9 cellular contexts compared by ENCODE assay signal in genomic region chr18:5627756-5628511, GRCh38.
DNase-seq lines count a peak whose midpoint lies in the region; ATAC-seq and TF ChIP-seq lines count a peak whose summit lies in the region.
"Had no signal": no experiment of that assay in that cellular context is flagged by ENCODE, and none has a peak within 500 bp of the region (broad histone marks: within the 10 kb centered on the region; RNA-seq: fewer than 3 reads in every experiment).

No MANE protein-coding gene starts in this region.

- H3K9me3 Mint-ChIP-seq in activated B cell treated with CpG ODN at 0.5 μM for 24 hours, result no peaks in the 10 kb centered on the region

- H3K27me3 ChIP-seq in hepatocyte, result peaks cover 15% of the 10 kb centered on the region

- WGBS in hepatocyte (ENCODE audit: low lambda C conversion rate, missing lambda C conversion rate), result 2% methylated on average over 29 of the region's 29 CpGs

- no peaks in the 10 kb centered on the region for H3K79me2 ChIP-seq in hepatocyte

- TF ChIP-seq CTCF in activated B cell treated with CpG ODN at 0.5 μM for 24 hours (IDR thresholded peaks at IDR 0.05), result no peak
- no peak for TF ChIP-seq CTCF in hepatocyte (IDR thresholded peaks at IDR 0.05; ENCODE audit: poor library complexity)
- TF ChIP-seq CTCF in retinal pigment epithelial cell (conservative IDR thresholded peaks at IDR 0.05; ENCODE audit: low read depth, low read length), result no peak

- ATAC-seq in GM18909 (IDR thresholded peaks at IDR 0.05; ENCODE audit: poor library complexity, unreplicated experiment) (peak; percentile 11), activated B cell treated with CpG ODN at 0.5 μM for 24 hours (ENCODE audit: low read depth) (no peak), GM19023 (IDR thresholded peaks at IDR 0.05; ENCODE audit: unreplicated experiment) (no peak)

- H3K4me1 Mint-ChIP-seq in activated B cell treated with CpG ODN at 0.5 μM for 24 hours, result peaks cover 9% of the 10 kb centered on the region

- H3K27ac ChIP-seq in hepatocyte, result peak overlapping the region; percentile 72
- H3K27ac ChIP-seq: PC-9 had no signal

- CTCF ChIA-PET in activated B cell treated with CpG ODN at 0.5 μM for 24 hours (lab: Charles Lee), result no interaction called here

- H3K27me3 Mint-ChIP-seq in activated B cell treated with CpG ODN at 0.5 μM for 24 hours, result peaks cover 19% of the 10 kb centered on the region

- peaks cover 4% of the 10 kb centered on the region for H3K4me1 ChIP-seq in hepatocyte (ENCODE audit: insufficient read depth)

- POLR2A ChIA-PET in activated B cell treated with CpG ODN at 0.5 μM for 24 hours (lab: Charles Lee), result no interaction called here

- H3K4me3 ChIP-seq in hepatocyte (peak overlapping the region; percentile 90), retinal pigment epithelial cell (ENCODE audit: low read length) (peak overlapping the region; percentile 59)
- H3K4me3 ChIP-seq: PC-9 had no signal

- no peaks in the 10 kb centered on the region for H3K9me2 ChIP-seq in hepatocyte (replicated peaks; ENCODE audit: insufficient read depth)

- H3K4me2 ChIP-seq in hepatocyte, result peak overlapping the region; percentile 98
- H3K4me2 ChIP-seq: PC-9 had no signal

- H3K27ac Mint-ChIP-seq in activated B cell treated with CpG ODN at 0.5 μM for 24 hours, result no peak overlapping the region

- no peaks in the 10 kb centered on the region for H4K20me1 ChIP-seq in hepatocyte (ENCODE audit: insufficient read depth, poor library complexity, severe bottlenecking)

- DNase-seq in activated B cell treated with CpG ODN at 0.5 μM for 24 hours (no peak), hepatocyte (ENCODE audit: low spot score) (peak; percentile 38), retinal pigment epithelial cell (ENCODE audit: low read depth) (no peak), globus pallidus (ENCODE audit: low spot score) (no peak), NCI-H187 treated with DMSO at 0.1 percent for 48 hours (lab: John Stamatoyannopoulos, UW) (no peak), AG08395 (ENCODE audit: low spot score) (no peak)
- DNase-seq: PC-9 had no signal

- no peaks in the 10 kb centered on the region for H3K36me3 ChIP-seq in hepatocyte (replicated peaks; ENCODE audit: insufficient read depth, low read depth)

- H2AFZ ChIP-seq in hepatocyte, result peak overlapping the region; percentile 90
- H2AFZ ChIP-seq: PC-9 had no signal

- H3K36me3 Mint-ChIP-seq in activated B cell treated with CpG ODN at 0.5 μM for 24 hours (ENCODE audit: low read depth), result no peaks in the 10 kb centered on the region

- peak overlapping the region; percentile 39 for H3K4me3 Mint-ChIP-seq in activated B cell treated with CpG ODN at 0.5 μM for 24 hours

- intact Hi-C loops in activated B cell treated with CpG ODN at 0.5 μM for 24 hours (cut with micrococcal nuclease), result loop anchor here (5.0 kb wide), 1 partner anchor 724 kb away; no protein-coding TSS in a partner anchor

- no peaks in the 10 kb centered on the region for H3K9me3 ChIP-seq in hepatocyte (ENCODE audit: low read depth)
